ENCODE assay signal across 8 cellular contexts in the genomic region with DNA sequence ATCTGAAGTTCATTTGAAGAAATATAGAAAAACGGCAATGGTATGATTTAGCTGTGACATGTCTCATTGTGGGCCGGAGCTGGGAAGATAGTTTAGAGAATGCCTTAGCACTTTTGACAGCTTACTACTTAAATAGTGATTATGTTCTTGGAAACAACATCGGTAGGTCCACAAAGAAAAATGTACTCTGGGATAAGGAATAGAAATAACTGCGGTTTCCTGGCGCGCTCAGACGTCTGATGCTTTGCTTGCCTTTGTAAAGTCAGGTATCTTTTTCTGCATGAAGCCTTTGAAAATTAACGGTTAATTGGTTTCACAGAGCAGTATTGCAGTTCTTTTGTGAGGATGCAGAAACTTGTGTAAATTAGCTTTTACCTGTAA. TPM values are rescaled to one million over a fixed set of nuclear protein-coding genes. Genes with fewer than 3 reads are reported as not detected.
DNase-seq lines count a peak whose midpoint lies in the region; ATAC-seq and TF ChIP-seq lines count a peak whose summit lies in the region.

No MANE protein-coding gene starts in this region.

- H3K27me3 Mint-ChIP-seq in nephron progenitor cell (ENCODE audit: low read depth, poor library complexity): no peaks in the 10 kb centered on the region

- intact Hi-C loops in dorsolateral prefrontal cortex (cut with DNase I): loop anchor here in 1 of 2 donors (2.0 to 10.0 kb wide), 4 partner anchors 19 to 221 kb away; no protein-coding TSS in a partner anchor

- no peaks in the 10 kb centered on the region for H3K9me3 Mint-ChIP-seq in nephron progenitor cell

- H3K4me1 Mint-ChIP-seq in nephron progenitor cell: peaks cover 85% of the 10 kb centered on the region

- peaks cover 50 to 63% (median 53%) of the 10 kb centered on the region in 11 experiments for H4K20me1 ChIP-seq in BLaER1 treated with 17β-estradiol and CSF1 and Interleukin-3, amounts not matched to agents 10 nM and 100 nM

- no peak for TF ChIP-seq POLR2A in NB4 (IDR thresholded peaks at IDR 0.05; ENCODE audit: extremely low read depth, insufficient read length)

- H3K9me3 ChIP-seq in BLaER1 treated with 17β-estradiol and CSF1 and Interleukin-3, amounts not matched to agents 10 nM and 100 nM (replicated peaks in 1 of 11): no peaks in the 10 kb centered on the region

- H3K36me3 ChIP-seq in BLaER1 treated with 17β-estradiol and CSF1 and Interleukin-3, amounts not matched to agents 10 nM and 100 nM: peaks cover 0 to 14% (median 4%) of the 10 kb centered on the region in 11 experiments; a peak in 7 of 22 replicates

- no peaks in the 10 kb centered on the region for H3K36me3 Mint-ChIP-seq in nephron progenitor cell (ENCODE audit: low read depth)

- peak overlapping the region; percentile 90 to 98 (median 95) for H3K4me3 ChIP-seq in BLaER1 treated with 17β-estradiol and CSF1 and Interleukin-3, amounts not matched to agents 10 nM and 100 nM
- peak overlapping the region; percentile 77 for H3K4me3 ChIP-seq in NB4 (ENCODE audit: low read depth, low read length)
- H3K4me3 ChIP-seq in dorsolateral prefrontal cortex: peak overlapping the region; percentile 56 to 88 (median 78)

- H3K4me3 Mint-ChIP-seq in nephron progenitor cell: peak overlapping the region; percentile 92

- H3K4me1 ChIP-seq in BLaER1 treated with 17β-estradiol and CSF1 and Interleukin-3, amounts not matched to agents 10 nM and 100 nM: peaks cover 66 to 77% (median 70%) of the 10 kb centered on the region in 10 experiments

- ATAC-seq in GM18907 (IDR thresholded peaks at IDR 0.05; ENCODE audit: unreplicated experiment) (no peak), HG03095 (IDR thresholded peaks at IDR 0.05; ENCODE audit: unreplicated experiment) (no peak)

- H3K27ac Mint-ChIP-seq in nephron progenitor cell: peak overlapping the region; percentile 92

- H3K27me3 ChIP-seq in BLaER1 treated with 17β-estradiol and CSF1 and Interleukin-3, amounts not matched to agents 10 nM and 100 nM: no peaks in the 10 kb centered on the region
- peaks cover 0 to 5% (median 0%) of the 10 kb centered on the region in 45 donors for H3K27me3 ChIP-seq in dorsolateral prefrontal cortex

- peak overlapping the region; percentile 97 to 100 (median 100) for H3K27ac ChIP-seq in BLaER1 treated with 17β-estradiol and CSF1 and Interleukin-3, amounts not matched to agents 10 nM and 100 nM
- peak overlapping the region in 56 of 59 donors; percentile 32 to 96 (median 88) for H3K27ac ChIP-seq in dorsolateral prefrontal cortex

- peak overlapping the region; percentile 82 to 97 (median 90) for H3K4me2 ChIP-seq in BLaER1 treated with 17β-estradiol and CSF1 and Interleukin-3, amounts not matched to agents 10 nM and 100 nM

- DNase-seq in NB4 (ENCODE audit: low read depth) (no peak), dorsolateral prefrontal cortex (no peak), nephron progenitor cell (no peak), EL (no peak), NCI-H1417 treated with DMSO at 0.1 percent for 48 hours (lab: John Stamatoyannopoulos, UW) (no peak)

- TF ChIP-seq CTCF in NB4 (IDR thresholded peaks at IDR 0.05; ENCODE audit: low read depth, low read length) (no peak), dorsolateral prefrontal cortex (IDR thresholded peaks at IDR 0.05 in 54 of 56, conservative IDR thresholded peaks at IDR 0.05 in 2 of 56; ENCODE audit: low read depth in 1 of 56, partially characterized antibody in 56 of 56) (peak in 1 of 56 donors; percentile 15), nephron progenitor cell (IDR thresholded peaks at IDR 0.05) (no peak)

- H3K9ac ChIP-seq in BLaER1 treated with 17β-estradiol and CSF1 and Interleukin-3, amounts not matched to agents 10 nM and 100 nM: peak overlapping the region; percentile 96 to 100 (median 100)

RNA-seq across cellular contexts. Expression of a gene that starts 1.4 kb away (rescaled TPM):
- total RNA-seq in dorsolateral prefrontal cortex: 10 to 100 TPM; 11.5 to 36.2 (median 21.9) TPM
